Comparison of ENCODE assay signal across 40 cellular contexts in genomic region chr11:30949838-30950237, GRCh38.
"Had no signal": no experiment of that assay in that cellular context is flagged by ENCODE, and none has a peak within 500 bp of the region (broad histone marks: within the 10 kb centered on the region; RNA-seq: fewer than 3 reads in every experiment).

No MANE protein-coding gene starts in this region.

- H3K27me3 Mint-ChIP-seq: activated naive CD4-positive, alpha-beta T cell treated with anti-CD3 and anti-CD28 coated beads, Interleukin-2, amount 10 ng/mL, durations not matched to agents 7 days and 5 days; activated naive CD4-positive, alpha-beta T cell treated with anti-CD3 and anti-CD28 coated beads, Interleukin-2, amount 50 U/mL, for 24 hours; activated naive CD8-positive, alpha-beta T cell; activated naive CD8-positive, alpha-beta T cell treated with anti-CD3 and anti-CD28 coated beads for 36 hours; activated naive CD8-positive, alpha-beta T cell treated with anti-CD3 and anti-CD28 coated beads, Interleukin-2, amount 10 ng/mL, durations not matched to agents 7 days and 5 days; activated naive CD8-positive, alpha-beta T cell treated with anti-CD3 and anti-CD28 coated beads, Interleukin-2, amount 50 U/mL, for 24 hours; activated T-cell treated with anti-CD3 and anti-CD28 coated beads, Interleukin-2, amount 50 U/mL, for 24 hours; activated T-helper 17 cell treated with anti-CD3 and anti-CD28 coated beads, Interleukin-2, amount 50 U/mL, for 72 hours; central memory CD8-positive, alpha-beta T cell had no signal

- H3K4me3 Mint-ChIP-seq: activated naive CD4-positive, alpha-beta T cell treated with anti-CD3 and anti-CD28 coated beads for 36 hours; activated naive CD4-positive, alpha-beta T cell treated with anti-CD3 and anti-CD28 coated beads, Interleukin-2, amount 10 ng/mL, durations not matched to agents 7 days and 5 days; activated naive CD4-positive, alpha-beta T cell treated with anti-CD3 and anti-CD28 coated beads, Interleukin-2, amount 50 U/mL, for 24 hours; activated naive CD8-positive, alpha-beta T cell; activated naive CD8-positive, alpha-beta T cell treated with anti-CD3 and anti-CD28 coated beads for 36 hours; activated naive CD8-positive, alpha-beta T cell treated with anti-CD3 and anti-CD28 coated beads, Interleukin-2, amount 10 ng/mL, durations not matched to agents 7 days and 5 days; activated naive CD8-positive, alpha-beta T cell treated with anti-CD3 and anti-CD28 coated beads, Interleukin-2, amount 50 U/mL, for 24 hours; activated T-cell treated with anti-CD3 and anti-CD28 coated beads, Interleukin-2, amount 50 U/mL, for 24 hours; activated T-cell treated with anti-CD3 and anti-CD28 coated beads, Interleukin-2, amount 50 U/mL, for 4 hours; activated T-cell treated with anti-CD3 and anti-CD28 coated beads, Interleukin-2, amount 50 U/mL, for 72 hours; activated T-helper 1 cell treated with anti-CD3 and anti-CD28 coated beads, Interleukin-12 subunit alpha, Interleukin-12 subunit beta, Interleukin-2, Interleukin-4 antibody, amounts not matched to agents 30 ng/mL and 10 ng/mL and 1 ng/mL, durations not matched to agents 14 hours and 24 hours and 36 hours; activated T-helper 17 cell treated with anti-CD3 and anti-CD28 coated beads, Interleukin-2, amount 50 U/mL, for 72 hours; brain; central memory CD8-positive, alpha-beta T cell had no signal

- H3K9me3 Mint-ChIP-seq: activated naive CD8-positive, alpha-beta T cell treated with anti-CD3 and anti-CD28 coated beads for 36 hours; activated naive CD8-positive, alpha-beta T cell treated with anti-CD3 and anti-CD28 coated beads, Interleukin-2, amount 10 ng/mL, durations not matched to agents 7 days and 5 days; activated T-helper 1 cell treated with anti-CD3 and anti-CD28 coated beads, Interleukin-12 subunit alpha, Interleukin-12 subunit beta, Interleukin-2, Interleukin-4 antibody, amounts not matched to agents 30 ng/mL and 10 ng/mL and 1 ng/mL, durations not matched to agents 14 hours and 24 hours and 36 hours; activated T-helper 17 cell treated with anti-CD3 and anti-CD28 coated beads, Interleukin-2, amount 50 U/mL, for 72 hours had no signal

- H3K9me3 ChIP-seq: adrenal gland, body of pancreas, breast epithelium had no signal

- FAIRE-seq: astrocyte, bronchial epithelial cell had no signal

- H3K4me1 Mint-ChIP-seq: activated naive CD4-positive, alpha-beta T cell treated with anti-CD3 and anti-CD28 coated beads, Interleukin-2, amount 10 ng/mL, durations not matched to agents 7 days and 5 days; activated naive CD4-positive, alpha-beta T cell treated with anti-CD3 and anti-CD28 coated beads, Interleukin-2, amount 50 U/mL, for 24 hours; activated naive CD8-positive, alpha-beta T cell treated with anti-CD3 and anti-CD28 coated beads for 36 hours; activated naive CD8-positive, alpha-beta T cell treated with anti-CD3 and anti-CD28 coated beads, Interleukin-2, amount 10 ng/mL, durations not matched to agents 7 days and 5 days; activated naive CD8-positive, alpha-beta T cell treated with anti-CD3 and anti-CD28 coated beads, Interleukin-2, amount 50 U/mL, for 24 hours; activated T-helper 17 cell treated with anti-CD3 and anti-CD28 coated beads, Interleukin-2, amount 50 U/mL, for 72 hours; brain; central memory CD8-positive, alpha-beta T cell had no signal

- H3K27me3 ChIP-seq: adrenal gland, ascending aorta, body of pancreas, brain microvascular endothelial cell, breast epithelium, cardiac muscle cell had no signal

- ATAC-seq: activated naive CD4-positive, alpha-beta T cell treated with anti-CD3 and anti-CD28 coated beads, Interleukin-2, amount 50 U/mL, for 72 hours; activated naive CD8-positive, alpha-beta T cell treated with anti-CD3 and anti-CD28 coated beads, Interleukin-2, amount 50 U/mL, for 24 hours; activated T-cell treated with anti-CD3 and anti-CD28 coated beads, Interleukin-2, amount 50 U/mL, for 4 hours; activated T-cell treated with anti-CD3 and anti-CD28 coated beads, Interleukin-2, amount 50 U/mL, for 72 hours; activated T-helper 17 cell treated with anti-CD3 and anti-CD28 coated beads, Interleukin-2, amount 50 U/mL, for 72 hours; body of pancreas had no signal

- H3K4me3 ChIP-seq: adrenal gland, ascending aorta, body of pancreas, breast epithelium, cardiac muscle cell had no signal

- DNase-seq: activated effector memory CD4-positive, alpha-beta T cell treated with anti-CD3 and anti-CD28 coated beads, Interleukin-2, amount 50 U/mL, for 16 hours; activated effector memory CD4-positive, alpha-beta T cell treated with Interleukin-2 at 50 U/mL for 16 hours; activated gamma-delta T cell; activated gamma-delta T cell treated with Interleukin-2 at 50 U/mL for 16 hours; activated naive CD4-positive, alpha-beta T cell; activated naive CD4-positive, alpha-beta T cell treated with anti-CD3 and anti-CD28 coated beads for 36 hours; activated naive CD4-positive, alpha-beta T cell treated with anti-CD3 and anti-CD28 coated beads, Interleukin-2, amount 10 ng/mL, durations not matched to agents 7 days and 5 days; activated naive CD4-positive, alpha-beta T cell treated with anti-CD3 and anti-CD28 coated beads, Interleukin-2, amount 50 U/mL, for 16 hours; activated naive CD4-positive, alpha-beta T cell treated with Interleukin-2 at 50 U/mL for 16 hours; activated naive CD8-positive, alpha-beta T cell treated with anti-CD3 and anti-CD28 coated beads for 36 hours; activated naive CD8-positive, alpha-beta T cell treated with anti-CD3 and anti-CD28 coated beads, Interleukin-2, amount 10 ng/mL, durations not matched to agents 7 days and 5 days; activated naive CD8-positive, alpha-beta T cell treated with anti-CD3 and anti-CD28 coated beads, Interleukin-2, amount 50 U/mL, for 24 hours; activated T-cell treated with anti-CD3 and anti-CD28 coated beads, Interleukin-2, amount 50 U/mL, for 1 hour; activated T-cell treated with anti-CD3 and anti-CD28 coated beads, Interleukin-2, amount 50 U/mL, for 24 hours; activated T-cell treated with anti-CD3 and anti-CD28 coated beads, Interleukin-2, amount 50 U/mL, for 4 hours; activated T-cell treated with anti-CD3 and anti-CD28 coated beads, Interleukin-2, amount 50 U/mL, for 48 hours; activated T-cell treated with anti-CD3 and anti-CD28 coated beads, Interleukin-2, amount 50 U/mL, for 72 hours; adrenal gland; amniotic stem cell; amygdala; anterior cingulate cortex; aorta; body of pancreas; brain microvascular endothelial cell; caudate nucleus; central memory CD4-positive, alpha-beta T cell; cerebellar nuclear complex had no signal

- H3K36me3 ChIP-seq: adrenal gland, ascending aorta, brain microvascular endothelial cell, breast epithelium, cardiac muscle cell had no signal

- H3K27ac Mint-ChIP-seq: activated naive CD4-positive, alpha-beta T cell treated with anti-CD3 and anti-CD28 coated beads for 36 hours; activated naive CD4-positive, alpha-beta T cell treated with anti-CD3 and anti-CD28 coated beads, Interleukin-2, amount 10 ng/mL, durations not matched to agents 7 days and 5 days; activated naive CD4-positive, alpha-beta T cell treated with anti-CD3 and anti-CD28 coated beads, Interleukin-2, amount 50 U/mL, for 24 hours; activated naive CD4-positive, alpha-beta T cell treated with anti-CD3 and anti-CD28 coated beads, Interleukin-2, amount 50 U/mL, for 72 hours; activated naive CD8-positive, alpha-beta T cell; activated naive CD8-positive, alpha-beta T cell treated with anti-CD3 and anti-CD28 coated beads for 36 hours; activated naive CD8-positive, alpha-beta T cell treated with anti-CD3 and anti-CD28 coated beads, Interleukin-2, amount 10 ng/mL, durations not matched to agents 7 days and 5 days; activated naive CD8-positive, alpha-beta T cell treated with anti-CD3 and anti-CD28 coated beads, Interleukin-2, amount 50 U/mL, for 24 hours; activated T-cell treated with anti-CD3 and anti-CD28 coated beads, Interleukin-2, amount 50 U/mL, for 24 hours; activated T-cell treated with anti-CD3 and anti-CD28 coated beads, Interleukin-2, amount 50 U/mL, for 72 hours; activated T-helper 1 cell treated with anti-CD3 and anti-CD28 coated beads, Interleukin-12 subunit alpha, Interleukin-12 subunit beta, Interleukin-2, Interleukin-4 antibody, amounts not matched to agents 30 ng/mL and 10 ng/mL and 1 ng/mL, durations not matched to agents 14 hours and 24 hours and 36 hours; activated T-helper 17 cell treated with anti-CD3 and anti-CD28 coated beads, Interleukin-2, amount 50 U/mL, for 72 hours; activated T-helper 2 cell treated with anti-CD3 and anti-CD28 coated beads, Interferon-gamma antibody, Interleukin-2, Interleukin-4, amounts not matched to agents 10 μg/mL and 5 μg/mL and 100 μg/mL, durations not matched to agents 14 hours and 24 hours and 36 hours; brain had no signal

- H3K27ac ChIP-seq: adrenal gland, ascending aorta, body of pancreas, brain microvascular endothelial cell, breast epithelium, cardiac muscle cell had no signal

- H3K36me3 Mint-ChIP-seq: activated naive CD4-positive, alpha-beta T cell treated with anti-CD3 and anti-CD28 coated beads, Interleukin-2, amount 10 ng/mL, durations not matched to agents 7 days and 5 days; activated naive CD4-positive, alpha-beta T cell treated with anti-CD3 and anti-CD28 coated beads, Interleukin-2, amount 50 U/mL, for 24 hours; activated naive CD8-positive, alpha-beta T cell treated with anti-CD3 and anti-CD28 coated beads for 36 hours; activated naive CD8-positive, alpha-beta T cell treated with anti-CD3 and anti-CD28 coated beads, Interleukin-2, amount 10 ng/mL, durations not matched to agents 7 days and 5 days; brain had no signal

- H3K4me1 ChIP-seq: adrenal gland, ascending aorta, body of pancreas, breast epithelium had no signal
